Comparison of ENCODE assay signal across 8 cellular contexts in genomic region chr6:89371849-89372505, GRCh38. TPM values are rescaled to one million over a fixed set of nuclear protein-coding genes. Genes with fewer than 3 reads are reported as not detected.
A peak's percentile ranks its signal among the peaks of the same experiment; 100 is the strongest.
DNase-seq lines count a peak whose midpoint lies in the region; ATAC-seq lines count a peak whose summit lies in the region.

No MANE protein-coding gene starts in this region.

- H3K27ac ChIP-seq in CD4-positive, CD25-positive, alpha-beta regulatory T cell (ENCODE audit: insufficient read depth, low read length, poor library complexity, severe bottlenecking): peak overlapping the region; percentile 52

- H3K4me1 ChIP-seq in CD4-positive, CD25-positive, alpha-beta regulatory T cell (ENCODE audit: control insufficient read depth, insufficient read depth, low read length, poor library complexity, severe bottlenecking): peaks cover 14% of the 10 kb centered on the region

- H3K4me3 ChIP-seq in CD4-positive, CD25-positive, alpha-beta regulatory T cell (ENCODE audit: low read depth, low read length): peak overlapping the region; percentile 52

- peaks cover 7 to 33% (median 16%) of the 10 kb centered on the region in 4 donors for H3K4me1 Mint-ChIP-seq in CD4-positive, CD25-positive, alpha-beta regulatory T cell
- H3K4me1 Mint-ChIP-seq in activated CD8-positive, alpha-beta T cell treated with anti-CD3 and anti-CD28 coated beads, Interleukin-2, amount 10 ng/mL, durations not matched to agents 7 days and 5 days (ENCODE audit: low read depth): peaks cover 41% of the 10 kb centered on the region
- H3K4me1 Mint-ChIP-seq in effector memory CD8-positive, alpha-beta T cell (ENCODE audit: low read depth in 2 of 2): peaks cover 10 to 14% of the 10 kb centered on the region in 2 donors

- no peaks in the 10 kb centered on the region for H3K9me3 Mint-ChIP-seq in CD4-positive, CD25-positive, alpha-beta regulatory T cell
- no peaks in the 10 kb centered on the region for H3K9me3 Mint-ChIP-seq in activated CD8-positive, alpha-beta T cell treated with anti-CD3 and anti-CD28 coated beads, Interleukin-2, amount 10 ng/mL, durations not matched to agents 7 days and 5 days (ENCODE audit: insufficient read depth)
- H3K9me3 Mint-ChIP-seq in effector memory CD8-positive, alpha-beta T cell: no peaks in the 10 kb centered on the region

- no peaks in the 10 kb centered on the region for H3K36me3 Mint-ChIP-seq in CD4-positive, CD25-positive, alpha-beta regulatory T cell
- H3K36me3 Mint-ChIP-seq in activated CD8-positive, alpha-beta T cell treated with anti-CD3 and anti-CD28 coated beads, Interleukin-2, amount 10 ng/mL, durations not matched to agents 7 days and 5 days (ENCODE audit: low read depth): no peaks in the 10 kb centered on the region
- H3K36me3 Mint-ChIP-seq in effector memory CD8-positive, alpha-beta T cell (ENCODE audit: insufficient read depth): peaks cover 4% of the 10 kb centered on the region

- peak overlapping the region in 2 of 3 donors; percentile 24 to 83 for H3K27ac Mint-ChIP-seq in CD4-positive, CD25-positive, alpha-beta regulatory T cell
- H3K27ac Mint-ChIP-seq in activated CD8-positive, alpha-beta T cell treated with anti-CD3 and anti-CD28 coated beads, Interleukin-2, amount 10 ng/mL, durations not matched to agents 7 days and 5 days: peak overlapping the region; percentile 61
- H3K27ac Mint-ChIP-seq in effector memory CD8-positive, alpha-beta T cell: peak overlapping the region in 1 of 2 donors; percentile 19

- H3K36me3 ChIP-seq in CD4-positive, CD25-positive, alpha-beta regulatory T cell (ENCODE audit: control insufficient read depth, insufficient read depth, low read length): no peaks in the 10 kb centered on the region

- peak; percentile 64 to 82 (median 75) for DNase-seq in CD4-positive, CD25-positive, alpha-beta regulatory T cell
- DNase-seq in NCI-H748 (lab: John Stamatoyannopoulos, UW; ENCODE audit: unreplicated experiment): peak; percentile 67
- peak; percentile 87 for DNase-seq in activated CD8-positive, alpha-beta T cell treated with anti-CD3 and anti-CD28 coated beads, Interleukin-2, amount 10 ng/mL, durations not matched to agents 7 days and 5 days
- peak; percentile 74 to 83 (median 78) for DNase-seq in effector memory CD8-positive, alpha-beta T cell
- DNase-seq in middle frontal gyrus (ENCODE audit: extremely low spot score, low spot score): peak; percentile 69
- DNase-seq in stimulated activated CD8-positive, alpha-beta memory T cell treated with anti-CD3 and anti-CD28 coated beads, Interleukin-4, amount 100 ng/mL, for 48 hours: peak; percentile 87

- POLR2A ChIA-PET in activated CD8-positive, alpha-beta T cell treated with anti-CD3 and anti-CD28 coated beads, Interleukin-2, amount 10 ng/mL, durations not matched to agents 7 days and 5 days (lab: Charles Lee): interaction anchor here (0.7 to 1.9 kb wide), 11 partner anchors 8 to 292 kb away, joined by 3 to 9 read pairs (median 4); partner anchors contain the start of genes PNRC1, RRAGD and UBE2J1

- H3K27me3 Mint-ChIP-seq in CD4-positive, CD25-positive, alpha-beta regulatory T cell: no peaks in the 10 kb centered on the region
- H3K27me3 Mint-ChIP-seq in activated CD8-positive, alpha-beta T cell treated with anti-CD3 and anti-CD28 coated beads, Interleukin-2, amount 10 ng/mL, durations not matched to agents 7 days and 5 days (ENCODE audit: low read depth): peaks cover 8% of the 10 kb centered on the region
- no peaks in the 10 kb centered on the region for H3K27me3 Mint-ChIP-seq in effector memory CD8-positive, alpha-beta T cell

- H3K9me3 ChIP-seq in CD4-positive, CD25-positive, alpha-beta regulatory T cell (ENCODE audit: control insufficient read depth in 2 of 2, low read length in 2 of 2): no peaks in the 10 kb centered on the region

- H3K4me3 Mint-ChIP-seq in CD4-positive, CD25-positive, alpha-beta regulatory T cell: peak overlapping the region in 3 of 4 donors; percentile 3 to 41 (median 39)
- H3K4me3 Mint-ChIP-seq in activated CD8-positive, alpha-beta T cell treated with anti-CD3 and anti-CD28 coated beads, Interleukin-2, amount 10 ng/mL, durations not matched to agents 7 days and 5 days: peak overlapping the region; percentile 5
- H3K4me3 Mint-ChIP-seq in effector memory CD8-positive, alpha-beta T cell: peak overlapping the region in 1 of 2 donors; percentile 10

- CTCF ChIA-PET in activated CD8-positive, alpha-beta T cell treated with anti-CD3 and anti-CD28 coated beads, Interleukin-2, amount 10 ng/mL, durations not matched to agents 7 days and 5 days (lab: Charles Lee): interaction anchor here (0.6 to 7.0 kb wide), 87 partner anchors 8 to 1109 kb away, joined by 3 to 123 read pairs (median 4); partner anchors contain the start of genes ANKRD6, CASP8AP2, LYRM2 and PM20D2

- no peaks in the 10 kb centered on the region for H3K27me3 ChIP-seq in CD4-positive, CD25-positive, alpha-beta regulatory T cell (ENCODE audit: control insufficient read depth, insufficient read depth, low read length)

- ATAC-seq in CD4-positive, CD25-positive, alpha-beta regulatory T cell (ENCODE audit: low read depth in 2 of 2): peak; percentile 73 to 75
- ATAC-seq in GM19328 (IDR thresholded peaks at IDR 0.05; ENCODE audit: unreplicated experiment) (peak; percentile 73), HG03354 (IDR thresholded peaks at IDR 0.05; ENCODE audit: poor library complexity, severe bottlenecking, unreplicated experiment) (peak; percentile 76)
- ATAC-seq in activated CD8-positive, alpha-beta T cell treated with anti-CD3 and anti-CD28 coated beads, Interleukin-2, amount 10 ng/mL, durations not matched to agents 7 days and 5 days: peak; percentile 81
- ATAC-seq in effector memory CD8-positive, alpha-beta T cell (replicated peaks): peak; percentile 60

RNA-seq across cellular contexts. Expression of gene UBE2J1, which starts 19.5 kb away (rescaled TPM):
- total RNA-seq in CD4-positive, CD25-positive, alpha-beta regulatory T cell: 30.0 TPM
- 10 to 100 TPM; 33.8 to 50.6 (median 35.1) TPM for polyA plus RNA-seq in CD4-positive, CD25-positive, alpha-beta regulatory T cell
- total RNA-seq in activated CD8-positive, alpha-beta T cell treated with anti-CD3 and anti-CD28 coated beads, Interleukin-2, amount 10 ng/mL, durations not matched to agents 7 days and 5 days: 10 to 100 TPM; 30.1 to 30.3 TPM

RNA-seq across cellular contexts. Expression of gene RRAGD, which starts 40.1 kb away (rescaled TPM):
- total RNA-seq in CD4-positive, CD25-positive, alpha-beta regulatory T cell: 1.7 TPM
- polyA plus RNA-seq in CD4-positive, CD25-positive, alpha-beta regulatory T cell: under 1 TPM; 0.17 to 0.99 (median 0.62) TPM
- total RNA-seq in activated CD8-positive, alpha-beta T cell treated with anti-CD3 and anti-CD28 coated beads, Interleukin-2, amount 10 ng/mL, durations not matched to agents 7 days and 5 days: 1 to 10 TPM; 2.5 to 3.7 TPM

RNA-seq across cellular contexts. Expression of gene GABRR2, which starts 56.9 kb away (rescaled TPM):
- 1.9 TPM for total RNA-seq in CD4-positive, CD25-positive, alpha-beta regulatory T cell
- polyA plus RNA-seq in CD4-positive, CD25-positive, alpha-beta regulatory T cell: not detected
- total RNA-seq in activated CD8-positive, alpha-beta T cell treated with anti-CD3 and anti-CD28 coated beads, Interleukin-2, amount 10 ng/mL, durations not matched to agents 7 days and 5 days: under 1 TPM; 0.18 to 0.42 TPM

Comparison
In these comparisons a context has a peak if more than half of its experiments do, and no peak if none do; other contexts are left out.
1. Peak in every context shown above with its lines: DNase-seq, ATAC-seq, H3K4me3 ChIP-seq and H3K27ac ChIP-seq.